ENCODE assay signal across 27 cellular contexts in the genomic region with DNA sequence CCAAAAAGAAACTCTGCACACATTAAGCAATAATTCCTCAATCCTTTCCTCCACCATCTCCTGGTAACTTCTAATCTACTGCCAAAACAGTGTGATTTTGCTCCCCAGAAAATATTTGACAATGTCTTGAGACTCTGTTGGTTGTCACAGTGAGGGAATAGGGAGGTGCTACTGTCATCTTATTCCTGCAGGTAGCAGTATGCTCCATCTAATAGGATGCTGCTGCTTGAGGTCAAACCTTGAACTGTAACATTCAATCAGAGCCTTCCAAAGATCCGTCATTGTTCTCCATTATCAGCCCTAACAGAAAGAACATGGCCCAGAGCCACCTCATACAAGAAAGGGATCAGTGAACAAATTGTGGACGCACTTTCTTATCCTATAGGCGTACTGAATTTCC.
"Had no signal": no experiment of that assay in that cellular context is flagged by ENCODE, and none has a peak within 500 bp of the region (broad histone marks: within the 10 kb centered on the region; RNA-seq: fewer than 3 reads in every experiment).

No MANE protein-coding gene starts in this region.

- H3K4me3 ChIP-seq: adrenal gland, SK-N-MC had no signal

- H3K36me3 ChIP-seq: adrenal gland had no signal

- ATAC-seq: activated CD8-positive, alpha-beta T cell treated with anti-CD3 and anti-CD28 coated beads, Interleukin-2, amount 10 ng/mL, durations not matched to agents 7 days and 5 days; PC-3; T-cell had no signal

- FAIRE-seq: colon, RCC 7860 had no signal

- DNase-seq: activated CD4-positive, alpha-beta T cell treated with anti-CD3 and anti-CD28 coated beads for 48 hours; activated CD4-positive, alpha-beta T cell treated with anti-CD3 and anti-CD28 coated beads, Interleukin-2, amount 50 U/mL, for 4 hours; activated CD4-positive, CD25-positive, alpha-beta regulatory T cell treated with anti-CD3 and anti-CD28 coated beads, Interleukin-2, amount 50 U/mL, for 72 hours; activated CD8-positive, alpha-beta memory T cell treated with anti-CD3 and anti-CD28 coated beads, Interleukin-2, amount 50 U/mL, for 48 hours; activated CD8-positive, alpha-beta T cell treated with anti-CD3 and anti-CD28 coated beads, Interleukin-2, amount 10 ng/mL, durations not matched to agents 7 days and 5 days; activated naive CD4-positive, alpha-beta T cell treated with anti-CD3 and anti-CD28 coated beads, Interleukin-2, amount 50 U/mL, for 16 hours; activated naive CD8-positive, alpha-beta T cell treated with anti-CD3 and anti-CD28 coated beads, Interleukin-2, amount 10 ng/mL, durations not matched to agents 7 days and 5 days; activated T-cell treated with anti-CD3 and anti-CD28 coated beads, Interleukin-2, amount 50 U/mL, for 1 hour; adrenal gland; anterior cingulate cortex; cerebellar nuclear complex; KG1; NCI-H1092; NCI-H1417 treated with DMSO at 0.1 percent for 48 hours; NCI-H187; NCI-H2081; NCI-H2171; NCI-H2227 treated with DMSO at 0.1 percent for 48 hours; NCI-H526; NK-92 treated with Interleukin-12 subunit alpha and Interleukin-12 subunit beta, amount 100 ng/mL, for 24 hours; PC-3; T-cell; T-helper 2 cell; T1000 had no signal

- H3K27ac ChIP-seq: adrenal gland, SK-N-MC had no signal

- H3K36me3 Mint-ChIP-seq: activated naive CD8-positive, alpha-beta T cell treated with anti-CD3 and anti-CD28 coated beads, Interleukin-2, amount 10 ng/mL, durations not matched to agents 7 days and 5 days; T-cell had no signal

- H3K27me3 Mint-ChIP-seq: activated naive CD8-positive, alpha-beta T cell treated with anti-CD3 and anti-CD28 coated beads, Interleukin-2, amount 10 ng/mL, durations not matched to agents 7 days and 5 days; T-cell had no signal

- H3K4me3 Mint-ChIP-seq: activated CD8-positive, alpha-beta T cell treated with anti-CD3 and anti-CD28 coated beads, Interleukin-2, amount 10 ng/mL, durations not matched to agents 7 days and 5 days; activated naive CD8-positive, alpha-beta T cell treated with anti-CD3 and anti-CD28 coated beads, Interleukin-2, amount 10 ng/mL, durations not matched to agents 7 days and 5 days; T-cell had no signal

- H3K27ac Mint-ChIP-seq: activated CD8-positive, alpha-beta T cell treated with anti-CD3 and anti-CD28 coated beads, Interleukin-2, amount 10 ng/mL, durations not matched to agents 7 days and 5 days; activated naive CD8-positive, alpha-beta T cell treated with anti-CD3 and anti-CD28 coated beads, Interleukin-2, amount 10 ng/mL, durations not matched to agents 7 days and 5 days; T-cell had no signal

- H3K4me1 Mint-ChIP-seq: activated naive CD8-positive, alpha-beta T cell treated with anti-CD3 and anti-CD28 coated beads, Interleukin-2, amount 10 ng/mL, durations not matched to agents 7 days and 5 days; T-cell had no signal

- H3K4me1 ChIP-seq: adrenal gland had no signal

- H3K27me3 ChIP-seq: adrenal gland had no signal

- H3K9me3 ChIP-seq: adrenal gland had no signal
